12 cellular contexts compared by ENCODE assay signal in the genomic region with DNA sequence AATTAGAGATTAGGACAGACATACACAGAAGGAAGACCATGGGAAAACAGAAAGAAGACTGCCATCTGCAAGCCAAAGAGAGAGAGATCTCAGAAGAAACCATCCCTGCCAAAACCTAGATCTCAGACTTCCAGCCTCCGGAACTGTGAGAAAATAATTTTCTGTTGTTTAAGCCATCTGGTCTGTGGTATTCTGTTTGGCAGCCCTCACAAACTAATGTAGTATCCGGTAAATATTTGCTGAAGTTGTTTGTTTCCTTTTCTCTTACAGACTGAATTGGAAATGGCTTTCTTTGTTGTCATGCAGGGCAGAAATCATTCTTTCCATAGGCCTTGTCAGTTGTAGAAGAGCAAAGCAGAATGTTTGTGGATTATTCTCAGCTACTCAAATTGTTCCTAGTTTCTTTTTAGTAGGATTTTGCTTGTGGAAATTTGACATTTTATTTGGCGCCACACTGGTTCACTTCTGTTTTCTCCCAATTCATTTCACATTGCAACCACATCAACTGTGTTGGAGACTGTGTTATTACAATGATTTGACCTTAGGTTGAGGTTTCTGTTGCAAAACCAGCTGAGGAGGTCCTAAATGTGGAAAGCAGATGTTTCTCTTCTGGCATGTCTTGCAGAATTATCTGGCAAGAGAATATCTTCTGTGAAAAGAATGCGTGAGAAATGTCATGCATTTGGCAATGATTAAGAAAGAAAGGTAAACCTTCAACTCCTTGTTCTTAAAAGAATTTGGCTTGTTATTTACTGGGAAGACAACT. TPM values are rescaled to one million over a fixed set of nuclear protein-coding genes. Genes with fewer than 3 reads are reported as not detected.
A peak's percentile ranks its signal among the peaks of the same experiment; 100 is the strongest.
DNase-seq lines count a peak whose midpoint lies in the region; ATAC-seq and TF ChIP-seq lines count a peak whose summit lies in the region.
"Had no signal": no experiment of that assay in that cellular context is flagged by ENCODE, and none has a peak within 500 bp of the region (broad histone marks: within the 10 kb centered on the region; RNA-seq: fewer than 3 reads in every experiment).

No MANE protein-coding gene starts in this region.

- intact Hi-C loops in Right ventricle myocardium superior (cut with DNase I), result no loop called here
- intact Hi-C loops in activated T-helper 2 cell treated with anti-CD3 and anti-CD28 coated beads, Interferon-gamma antibody, Interleukin-2, Interleukin-4, amounts not matched to agents 10 μg/mL and 5 μg/mL and 100 μg/mL, durations not matched to agents 14 hours and 24 hours and 36 hours (cut with micrococcal nuclease), result no loop called here

- H3K4me3 Mint-ChIP-seq in activated T-helper 2 cell treated with anti-CD3 and anti-CD28 coated beads, Interferon-gamma antibody, Interleukin-2, Interleukin-4, amounts not matched to agents 10 μg/mL and 5 μg/mL and 100 μg/mL, durations not matched to agents 14 hours and 24 hours and 36 hours (ENCODE audit: low read depth), result no peak overlapping the region
- no peak overlapping the region for H3K4me3 Mint-ChIP-seq in stimulated activated naive B cell treated with anti-CD40 and anti-IgM and Interleukin-4, amounts not matched to agents 10 μg/mL and 1 μg/mL and 100 μg/mL, for 72 hours
- H3K4me3 Mint-ChIP-seq: activated naive CD8-positive, alpha-beta T cell treated with anti-CD3 and anti-CD28 coated beads, Interleukin-2, amount 10 ng/mL, durations not matched to agents 7 days and 5 days had no signal

- peak overlapping the region; percentile 67 for H3K27ac ChIP-seq in skeletal muscle tissue (ENCODE audit: low read depth, low read length)

- peak; percentile 47 for ATAC-seq in SK-N-SH treated with all-trans-retinoic acid at 6 μM for 48 hours
- ATAC-seq in Right ventricle myocardium superior (ENCODE audit: poor library complexity), result peak; percentile 82
- ATAC-seq in stimulated activated naive B cell treated with anti-CD40 and anti-IgM and Interleukin-4, amounts not matched to agents 10 μg/mL and 1 μg/mL and 100 μg/mL, for 72 hours (replicated peaks), result no peak
- ATAC-seq: HCT116 had no signal

- H3K4me1 Mint-ChIP-seq in activated T-helper 2 cell treated with anti-CD3 and anti-CD28 coated beads, Interferon-gamma antibody, Interleukin-2, Interleukin-4, amounts not matched to agents 10 μg/mL and 5 μg/mL and 100 μg/mL, durations not matched to agents 14 hours and 24 hours and 36 hours (ENCODE audit: low read depth), result peaks cover 6% of the 10 kb centered on the region
- H3K4me1 Mint-ChIP-seq in stimulated activated naive B cell treated with anti-CD40 and anti-IgM and Interleukin-4, amounts not matched to agents 10 μg/mL and 1 μg/mL and 100 μg/mL, for 72 hours, result peaks cover 4 to 5% of the 10 kb centered on the region in 2 donors

- H3K36me3 ChIP-seq in skeletal muscle tissue (ENCODE audit: control insufficient read depth in 3 of 3, insufficient read depth in 3 of 3, low read length in 3 of 3), result no peaks in the 10 kb centered on the region

- no peaks in the 10 kb centered on the region for H3K9me3 Mint-ChIP-seq in activated T-helper 2 cell treated with anti-CD3 and anti-CD28 coated beads, Interferon-gamma antibody, Interleukin-2, Interleukin-4, amounts not matched to agents 10 μg/mL and 5 μg/mL and 100 μg/mL, durations not matched to agents 14 hours and 24 hours and 36 hours
- H3K9me3 Mint-ChIP-seq in stimulated activated naive B cell treated with anti-CD40 and anti-IgM and Interleukin-4, amounts not matched to agents 10 μg/mL and 1 μg/mL and 100 μg/mL, for 72 hours, result peaks cover 0 to 4% of the 10 kb centered on the region in 2 donors
- H3K9me3 Mint-ChIP-seq: activated naive CD8-positive, alpha-beta T cell treated with anti-CD3 and anti-CD28 coated beads, Interleukin-2, amount 10 ng/mL, durations not matched to agents 7 days and 5 days had no signal

- H3K27me3 Mint-ChIP-seq in activated T-helper 2 cell treated with anti-CD3 and anti-CD28 coated beads, Interferon-gamma antibody, Interleukin-2, Interleukin-4, amounts not matched to agents 10 μg/mL and 5 μg/mL and 100 μg/mL, durations not matched to agents 14 hours and 24 hours and 36 hours (ENCODE audit: low read depth), result no peaks in the 10 kb centered on the region
- H3K27me3 Mint-ChIP-seq in stimulated activated naive B cell treated with anti-CD40 and anti-IgM and Interleukin-4, amounts not matched to agents 10 μg/mL and 1 μg/mL and 100 μg/mL, for 72 hours, result no peaks in the 10 kb centered on the region
- H3K27me3 Mint-ChIP-seq: activated naive CD8-positive, alpha-beta T cell treated with anti-CD3 and anti-CD28 coated beads, Interleukin-2, amount 10 ng/mL, durations not matched to agents 7 days and 5 days had no signal

- no peaks in the 10 kb centered on the region for H3K27me3 ChIP-seq in skeletal muscle tissue (ENCODE audit: control insufficient read depth in 3 of 3, insufficient read depth in 3 of 3, low read length in 3 of 3)

- H3K27ac Mint-ChIP-seq in activated T-helper 2 cell treated with anti-CD3 and anti-CD28 coated beads, Interferon-gamma antibody, Interleukin-2, Interleukin-4, amounts not matched to agents 10 μg/mL and 5 μg/mL and 100 μg/mL, durations not matched to agents 14 hours and 24 hours and 36 hours, result no peak overlapping the region
- H3K27ac Mint-ChIP-seq in stimulated activated naive B cell treated with anti-CD40 and anti-IgM and Interleukin-4, amounts not matched to agents 10 μg/mL and 1 μg/mL and 100 μg/mL, for 72 hours, result no peak overlapping the region
- H3K27ac Mint-ChIP-seq: activated naive CD8-positive, alpha-beta T cell treated with anti-CD3 and anti-CD28 coated beads, Interleukin-2, amount 10 ng/mL, durations not matched to agents 7 days and 5 days had no signal

- H3K36me3 Mint-ChIP-seq in activated T-helper 2 cell treated with anti-CD3 and anti-CD28 coated beads, Interferon-gamma antibody, Interleukin-2, Interleukin-4, amounts not matched to agents 10 μg/mL and 5 μg/mL and 100 μg/mL, durations not matched to agents 14 hours and 24 hours and 36 hours (ENCODE audit: low read depth), result peaks cover 71% of the 10 kb centered on the region
- H3K36me3 Mint-ChIP-seq in stimulated activated naive B cell treated with anti-CD40 and anti-IgM and Interleukin-4, amounts not matched to agents 10 μg/mL and 1 μg/mL and 100 μg/mL, for 72 hours, result peaks cover 29 to 38% of the 10 kb centered on the region in 2 donors

- H3K4me1 ChIP-seq in skeletal muscle tissue (ENCODE audit: control insufficient read depth in 3 of 3, insufficient read depth in 3 of 3, low read length in 3 of 3), result peaks cover 7 to 14% (median 8%) of the 10 kb centered on the region in 3 donors

- peak; percentile 34 for DNase-seq in H4 (ENCODE audit: low spot score)
- no peak for DNase-seq in Right ventricle myocardium superior
- no peak for DNase-seq in activated T-helper 2 cell treated with anti-CD3 and anti-CD28 coated beads, Interferon-gamma antibody, Interleukin-2, Interleukin-4, amounts not matched to agents 10 μg/mL and 5 μg/mL and 100 μg/mL, durations not matched to agents 14 hours and 24 hours and 36 hours (ENCODE audit: low spot score)
- no peak for DNase-seq in stimulated activated naive B cell treated with anti-CD40 and anti-IgM and Interleukin-4, amounts not matched to agents 10 μg/mL and 1 μg/mL and 100 μg/mL, for 72 hours
- DNase-seq in UCSD-AML1 (lab: John Stamatoyannopoulos, UW; ENCODE audit: unreplicated experiment), result no peak
- no peak for DNase-seq in activated naive CD4-positive, alpha-beta T cell treated with Interleukin-2 at 50 U/mL for 16 hours
- DNase-seq: activated naive CD8-positive, alpha-beta T cell treated with anti-CD3 and anti-CD28 coated beads, Interleukin-2, amount 10 ng/mL, durations not matched to agents 7 days and 5 days; midbrain; stimulated activated CD8-positive, alpha-beta memory T cell treated with anti-CD3 and anti-CD28 coated beads, Interleukin-4, amount 100 ng/mL, for 48 hours had no signal

- H3K4me3 ChIP-seq in skeletal muscle tissue (ENCODE audit: low read length in 3 of 3), result peak overlapping the region in 2 of 3 donors; percentile 4 to 35

- H3K9ac ChIP-seq in skeletal muscle tissue (ENCODE audit: low read depth in 1 of 3, low read length in 3 of 3), result no peak overlapping the region

- no peaks in the 10 kb centered on the region for H3K9me3 ChIP-seq in skeletal muscle tissue (ENCODE audit: control insufficient read depth in 3 of 3, low read length in 3 of 3)

TF ChIP-seq in SK-N-SH treated with all-trans-retinoic acid at 6 μM for 48 hours, 23 proteins besides CTCF, POLR2A, EP300 and RAD21 (continues in another document):
- TF ChIP-seq RARB (CRISPR knock-in tag; IDR thresholded peaks at IDR 0.05) (no peak), CSRNP3 (CRISPR knock-in tag; IDR thresholded peaks at IDR 0.05) (no peak), ARNTL (CRISPR knock-in tag; IDR thresholded peaks at IDR 0.05; ENCODE audit: borderline replicate concordance, low read depth) (no peak)

RNA-seq across cellular contexts. Expression of gene ACTA2, which starts 25.9 kb away (rescaled TPM):
- 14.9 and 29.1 TPM in 2 replicates for total RNA-seq in H4 (2014; rRNA removed; shearing (Covaris generic))
- total RNA-seq in Right ventricle myocardium superior (74.5 TPM), skeletal muscle tissue (314 TPM)
- total RNA-seq in activated T-helper 2 cell treated with anti-CD3 and anti-CD28 coated beads, Interferon-gamma antibody, Interleukin-2, Interleukin-4, amounts not matched to agents 10 μg/mL and 5 μg/mL and 100 μg/mL, durations not matched to agents 14 hours and 24 hours and 36 hours, result 11.3 and 11.9 TPM in 2 replicates

RNA-seq across cellular contexts. Expression of gene STAMBPL1, which starts 46.6 kb away (rescaled TPM):
- 9.0 and 15.0 TPM in 2 replicates for total RNA-seq in H4 (2014; rRNA removed; shearing (Covaris generic))
- total RNA-seq in Right ventricle myocardium superior, result 2.0 TPM
- total RNA-seq in skeletal muscle tissue, result 15.1 TPM
- 44.2 and 47.2 TPM in 2 replicates for total RNA-seq in activated T-helper 2 cell treated with anti-CD3 and anti-CD28 coated beads, Interferon-gamma antibody, Interleukin-2, Interleukin-4, amounts not matched to agents 10 μg/mL and 5 μg/mL and 100 μg/mL, durations not matched to agents 14 hours and 24 hours and 36 hours

Comparison
In these comparisons a context has a peak if more than half of its experiments do, and no peak if none do; other contexts are left out.
1. ATAC-seq: peak in SK-N-SH treated with all-trans-retinoic acid at 6 μM for 48 hours (single experiment) and Right ventricle myocardium superior (single experiment); none in stimulated activated naive B cell treated with anti-CD40 and anti-IgM and Interleukin-4, amounts not matched to agents 10 μg/mL and 1 μg/mL and 100 μg/mL, for 72 hours (0 of 2).